Comparison of ENCODE assay signal across 1 cellular context in the genomic region with DNA sequence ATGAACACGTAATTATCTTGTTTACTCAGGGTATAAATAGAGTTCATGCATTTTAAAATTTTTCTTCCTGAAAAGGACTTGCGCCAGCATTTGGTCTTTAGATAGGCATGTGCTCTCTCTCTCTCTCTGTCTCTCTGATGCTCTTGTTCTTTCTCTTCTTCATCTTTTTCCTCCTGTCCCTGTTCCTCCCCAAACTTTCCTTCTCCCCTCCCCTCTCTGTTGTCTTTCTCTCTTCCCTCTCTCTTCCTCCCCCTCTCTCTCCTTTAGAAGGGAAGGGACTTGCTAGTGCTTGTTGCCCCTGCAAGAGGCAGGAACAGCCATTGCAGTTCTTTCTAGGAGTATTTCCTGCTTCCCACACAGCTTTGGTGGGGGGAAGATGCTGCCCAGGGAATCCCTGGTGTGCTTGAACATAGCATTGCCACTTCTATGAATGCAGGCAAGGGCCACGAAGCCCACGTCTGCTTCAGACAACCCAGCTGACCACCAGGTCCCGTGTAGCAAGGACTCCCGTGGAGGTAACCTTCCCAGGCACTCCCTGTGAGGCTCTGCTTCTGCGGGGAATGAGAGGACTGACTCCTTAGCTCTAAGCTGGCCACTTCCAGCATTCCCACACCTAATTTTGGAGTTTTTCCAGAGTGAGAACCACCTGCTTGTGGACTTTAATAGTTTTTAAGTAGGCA.
TF ChIP-seq lines count a peak whose summit lies in the region.

No MANE protein-coding gene starts in this region.

TF ChIP-seq in H1, 55 proteins besides CTCF, POLR2A, EP300 and RAD21:
- TF ChIP-seq TAF7 (optimal IDR thresholded peaks at IDR 0.05; ENCODE audit: borderline replicate concordance, low read depth, low read length) (no peak), CTBP2 (IDR thresholded peaks at IDR 0.05; ENCODE audit: borderline replicate concordance, insufficient read depth, insufficient read length, low read length) (no peak), CEBPB (IDR thresholded peaks at IDR 0.05; ENCODE audit: low read depth, low read length) (no peak), HDAC2 (IDR thresholded peaks at IDR 0.05; ENCODE audit: borderline replicate concordance in 1 of 2, low read depth in 2 of 2, low read length in 2 of 2) (no peak), KDM1A (IDR thresholded peaks at IDR 0.05; ENCODE audit: borderline replicate concordance, low read length) (no peak), HDAC6 (IDR thresholded peaks at IDR 0.05; ENCODE audit: low read depth, low read length) (no peak), SP1 (IDR thresholded peaks at IDR 0.05; ENCODE audit: low read depth, low read length) (no peak), BCL11A (IDR thresholded peaks at IDR 0.05; ENCODE audit: low read depth in 2 of 2, low read length in 2 of 2) (no peak), BACH1 (IDR thresholded peaks at IDR 0.05; ENCODE audit: low read length) (no peak), NRF1 (IDR thresholded peaks at IDR 0.05; ENCODE audit: low read depth, low read length) (no peak), GABPA (IDR thresholded peaks at IDR 0.05; ENCODE audit: borderline replicate concordance, insufficient read depth, low read length) (no peak), CHD2 (IDR thresholded peaks at IDR 0.05; ENCODE audit: low read length) (no peak), YY1 (IDR thresholded peaks at IDR 0.05; ENCODE audit: low read depth, low read length) (no peak), EZH2 (IDR thresholded peaks at IDR 0.05; ENCODE audit: low read depth, low read length, severe bottlenecking) (no peak)
- TF ChIP-seq, protein P1, sequence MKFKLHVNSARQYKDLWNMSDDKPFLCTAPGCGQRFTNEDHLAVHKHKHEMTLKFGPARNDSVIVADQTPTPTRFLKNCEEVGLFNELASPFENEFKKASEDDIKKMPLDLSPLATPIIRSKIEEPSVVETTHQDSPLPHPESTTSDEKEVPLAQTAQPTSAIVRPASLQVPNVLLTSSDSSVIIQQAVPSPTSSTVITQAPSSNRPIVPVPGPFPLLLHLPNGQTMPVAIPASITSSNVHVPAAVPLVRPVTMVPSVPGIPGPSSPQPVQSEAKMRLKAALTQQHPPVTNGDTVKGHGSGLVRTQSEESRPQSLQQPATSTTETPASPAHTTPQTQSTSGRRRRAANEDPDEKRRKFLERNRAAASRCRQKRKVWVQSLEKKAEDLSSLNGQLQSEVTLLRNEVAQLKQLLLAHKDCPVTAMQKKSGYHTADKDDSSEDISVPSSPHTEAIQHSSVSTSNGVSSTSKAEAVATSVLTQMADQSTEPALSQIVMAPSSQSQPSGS (IDR thresholded peaks at IDR 0.05; ENCODE audit: low read length), result no peak
- TF ChIP-seq, protein P2, sequence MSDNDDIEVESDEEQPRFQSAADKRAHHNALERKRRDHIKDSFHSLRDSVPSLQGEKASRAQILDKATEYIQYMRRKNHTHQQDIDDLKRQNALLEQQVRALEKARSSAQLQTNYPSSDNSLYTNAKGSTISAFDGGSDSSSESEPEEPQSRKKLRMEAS (IDR thresholded peaks at IDR 0.05), result no peak
